In genomic region chr5:180173875-180174586, GRCh38 we compare ENCODE assay signal across 12 cellular contexts. TPM values are rescaled to one million over a fixed set of nuclear protein-coding genes. Genes with fewer than 3 reads are reported as not detected.
DNase-seq lines count a peak whose midpoint lies in the region; ATAC-seq, FAIRE-seq and TF ChIP-seq lines count a peak whose summit lies in the region.
"Had no signal": no experiment of that assay in that cellular context is flagged by ENCODE, and none has a peak within 500 bp of the region (broad histone marks: within the 10 kb centered on the region; RNA-seq: fewer than 3 reads in every experiment).

No MANE protein-coding gene starts in this region.

- H3K27me3 ChIP-seq in rectal smooth muscle tissue (ENCODE audit: control insufficient read depth, insufficient read depth, low read length) (no peaks in the 10 kb centered on the region), pancreas (no peaks in the 10 kb centered on the region)

- no peaks in the 10 kb centered on the region for H3K9me3 Mint-ChIP-seq in natural killer cell treated with Interleukin-12 subunit alpha and Interleukin-12 subunit beta and Interleukin-15 and Interleukin-18, amount 100 ng/mL, for 72 hours
- H3K9me3 Mint-ChIP-seq: activated naive CD8-positive, alpha-beta T cell treated with anti-CD3 and anti-CD28 coated beads, Interleukin-2, amount 50 U/mL, for 24 hours; WTC11 had no signal

- ATAC-seq in natural killer cell treated with Interleukin-12 subunit alpha and Interleukin-12 subunit beta and Interleukin-15 and Interleukin-18, amount 100 ng/mL, for 72 hours, result no peak
- ATAC-seq in pancreas (no peak), GM19452 (IDR thresholded peaks at IDR 0.05; ENCODE audit: unreplicated experiment) (no peak)
- ATAC-seq: activated naive CD8-positive, alpha-beta T cell treated with anti-CD3 and anti-CD28 coated beads, Interleukin-2, amount 50 U/mL, for 24 hours; heart left ventricle; WTC11 had no signal

- peaks cover 0 to 4% of the 10 kb centered on the region in 2 donors for H3K27me3 Mint-ChIP-seq in natural killer cell treated with Interleukin-12 subunit alpha and Interleukin-12 subunit beta and Interleukin-15 and Interleukin-18, amount 100 ng/mL, for 72 hours

- no peak overlapping the region for H3K4me3 Mint-ChIP-seq in natural killer cell treated with Interleukin-12 subunit alpha and Interleukin-12 subunit beta and Interleukin-15 and Interleukin-18, amount 100 ng/mL, for 72 hours
- H3K4me3 Mint-ChIP-seq: activated naive CD8-positive, alpha-beta T cell treated with anti-CD3 and anti-CD28 coated beads, Interleukin-2, amount 50 U/mL, for 24 hours; WTC11 had no signal

- no peaks in the 10 kb centered on the region for H3K36me3 ChIP-seq in rectal smooth muscle tissue (ENCODE audit: control insufficient read depth, insufficient read depth, low read length)
- H3K36me3 ChIP-seq in pancreas, result no peaks in the 10 kb centered on the region
- H3K36me3 ChIP-seq: heart left ventricle had no signal

- no peaks in the 10 kb centered on the region for H3K36me3 Mint-ChIP-seq in natural killer cell treated with Interleukin-12 subunit alpha and Interleukin-12 subunit beta and Interleukin-15 and Interleukin-18, amount 100 ng/mL, for 72 hours
- H3K36me3 Mint-ChIP-seq: WTC11 had no signal

- DNase-seq in D341Med (ENCODE audit: low spot score) (peak; percentile 9), astrocyte of the spinal cord (ENCODE audit: low read depth, low spot score) (peak; percentile 23), globus pallidus (ENCODE audit: low spot score) (peak; percentile 74), pancreas (no peak), NCI-H2107 (lab: John Stamatoyannopoulos, UW) (no peak)
- no peak for DNase-seq in natural killer cell treated with Interleukin-12 subunit alpha and Interleukin-12 subunit beta and Interleukin-15 and Interleukin-18, amount 100 ng/mL, for 72 hours (ENCODE audit: low spot score)
- DNase-seq: activated naive CD8-positive, alpha-beta T cell treated with anti-CD3 and anti-CD28 coated beads, Interleukin-2, amount 50 U/mL, for 24 hours; heart left ventricle; NCI-H2171 had no signal

- TF ChIP-seq CTCF in astrocyte of the spinal cord (IDR thresholded peaks at IDR 0.05; ENCODE audit: low read depth, low read length), result no peak
- TF ChIP-seq CTCF in pancreas (IDR thresholded peaks at IDR 0.05), result no peak

- H3K4me1 ChIP-seq in rectal smooth muscle tissue (ENCODE audit: control insufficient read depth, insufficient read depth, low read length), result no peaks in the 10 kb centered on the region
- no peaks in the 10 kb centered on the region for H3K4me1 ChIP-seq in pancreas

- H3K9me3 ChIP-seq in pancreas, result no peaks in the 10 kb centered on the region
- H3K9me3 ChIP-seq: heart left ventricle had no signal

- WGBS in pancreas, 2 donors, result 78 to 81% methylated on average over 26 to 27 of the region's 27 CpGs

- in situ Hi-C loops in astrocyte of the spinal cord (cut with HindIII; ENCODE audit: low sequenced_read_pairs), result no loop called here

- H3K27ac Mint-ChIP-seq in natural killer cell treated with Interleukin-12 subunit alpha and Interleukin-12 subunit beta and Interleukin-15 and Interleukin-18, amount 100 ng/mL, for 72 hours, result no peak overlapping the region
- H3K27ac Mint-ChIP-seq: activated naive CD8-positive, alpha-beta T cell treated with anti-CD3 and anti-CD28 coated beads, Interleukin-2, amount 50 U/mL, for 24 hours; WTC11 had no signal

- peak overlapping the region; percentile 32 for H3K27ac ChIP-seq in rectal smooth muscle tissue (ENCODE audit: low read depth, low read length)
- H3K27ac ChIP-seq in pancreas, result no peak overlapping the region

- intact Hi-C loops in pancreas (cut with DNase I), result no loop called here

- no peak for FAIRE-seq in pancreas (lab: Jason Lieb, UNC)

- no peak overlapping the region for H3K9ac ChIP-seq in rectal smooth muscle tissue (ENCODE audit: low read length)

- H3K4me3 ChIP-seq in astrocyte of the spinal cord (ENCODE audit: low read depth, low read length), result no peak overlapping the region
- H3K4me3 ChIP-seq in rectal smooth muscle tissue (ENCODE audit: low read length), result no peak overlapping the region
- no peak overlapping the region for H3K4me3 ChIP-seq in pancreas
- H3K4me3 ChIP-seq: heart left ventricle had no signal

- peaks cover 0 to 3% of the 10 kb centered on the region in 2 donors for H3K4me1 Mint-ChIP-seq in natural killer cell treated with Interleukin-12 subunit alpha and Interleukin-12 subunit beta and Interleukin-15 and Interleukin-18, amount 100 ng/mL, for 72 hours (ENCODE audit: low read depth in 2 of 2)
- H3K4me1 Mint-ChIP-seq: activated naive CD8-positive, alpha-beta T cell treated with anti-CD3 and anti-CD28 coated beads, Interleukin-2, amount 50 U/mL, for 24 hours had no signal

RNA-seq across cellular contexts. Expression of gene RASGEF1C, which starts 35.0 kb away (rescaled TPM):
- total RNA-seq in natural killer cell treated with Interleukin-12 subunit alpha and Interleukin-12 subunit beta and Interleukin-15 and Interleukin-18, amount 100 ng/mL, for 72 hours, result not detected
- under 1 TPM in 1 of 6 donors, not detected in 5; 0.09 TPM for total RNA-seq in pancreas
- polyA plus RNA-seq in pancreas, result under 1 TPM in 1 of 2 donors, not detected in 1; 0.38 TPM

Comparison
In these comparisons a context has a peak if more than half of its experiments do, and no peak if none do; other contexts are left out.
1. DNase-seq: peak in D341Med (single experiment), astrocyte of the spinal cord (single experiment) and globus pallidus (single experiment); none in natural killer cell treated with Interleukin-12 subunit alpha and Interleukin-12 subunit beta and Interleukin-15 and Interleukin-18, amount 100 ng/mL, for 72 hours (single experiment), pancreas (0 of 6) and NCI-H2107 (single experiment).